30 cellular contexts compared by ENCODE assay signal in the genomic region with DNA sequence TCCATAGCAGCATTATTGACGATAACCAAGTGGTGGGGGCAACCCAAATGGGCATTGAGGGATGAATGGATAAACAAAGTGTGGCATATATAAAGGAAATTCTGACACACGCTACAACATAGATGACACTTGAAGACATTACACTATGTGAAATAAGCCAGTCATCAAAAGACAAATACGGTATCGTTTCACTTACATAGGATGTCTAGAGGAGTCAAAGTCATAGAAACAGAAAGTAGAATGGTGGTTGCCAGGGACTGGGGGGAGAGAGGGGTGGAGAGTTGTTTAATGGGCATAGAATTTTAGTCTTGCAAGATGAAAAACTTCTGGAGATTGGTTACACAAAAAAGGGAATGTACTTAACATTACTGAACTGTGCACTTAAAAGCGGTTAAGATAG.
"Had no signal": no experiment of that assay in that cellular context is flagged by ENCODE, and none has a peak within 500 bp of the region (broad histone marks: within the 10 kb centered on the region; RNA-seq: fewer than 3 reads in every experiment).

No MANE protein-coding gene starts in this region.

- H3K27me3 ChIP-seq: adrenal gland, ascending aorta, body of pancreas, brain microvascular endothelial cell, breast epithelium, cardiac muscle cell had no signal

- ATAC-seq: activated naive CD4-positive, alpha-beta T cell treated with anti-CD3 and anti-CD28 coated beads, Interleukin-2, amount 50 U/mL, for 72 hours; activated naive CD8-positive, alpha-beta T cell treated with anti-CD3 and anti-CD28 coated beads, Interleukin-2, amount 50 U/mL, for 24 hours; activated T-cell treated with anti-CD3 and anti-CD28 coated beads, Interleukin-2, amount 50 U/mL, for 4 hours; activated T-cell treated with anti-CD3 and anti-CD28 coated beads, Interleukin-2, amount 50 U/mL, for 72 hours; activated T-helper 17 cell treated with anti-CD3 and anti-CD28 coated beads, Interleukin-2, amount 50 U/mL, for 72 hours; body of pancreas had no signal

- H3K4me1 ChIP-seq: adrenal gland, ascending aorta, body of pancreas, breast epithelium had no signal

- H3K27ac ChIP-seq: adrenal gland, ascending aorta, body of pancreas, brain microvascular endothelial cell, breast epithelium, cardiac muscle cell had no signal

- H3K36me3 ChIP-seq: adrenal gland, ascending aorta, brain microvascular endothelial cell, breast epithelium, cardiac muscle cell had no signal

- H3K4me3 ChIP-seq: adrenal gland, ascending aorta, body of pancreas, breast epithelium, cardiac muscle cell had no signal

- DNase-seq: activated effector memory CD4-positive, alpha-beta T cell treated with anti-CD3 and anti-CD28 coated beads, Interleukin-2, amount 50 U/mL, for 16 hours; activated effector memory CD4-positive, alpha-beta T cell treated with Interleukin-2 at 50 U/mL for 16 hours; activated gamma-delta T cell; activated gamma-delta T cell treated with Interleukin-2 at 50 U/mL for 16 hours; activated naive CD4-positive, alpha-beta T cell; activated naive CD4-positive, alpha-beta T cell treated with anti-CD3 and anti-CD28 coated beads for 36 hours; activated naive CD4-positive, alpha-beta T cell treated with anti-CD3 and anti-CD28 coated beads, Interleukin-2, amount 10 ng/mL, durations not matched to agents 7 days and 5 days; activated naive CD4-positive, alpha-beta T cell treated with anti-CD3 and anti-CD28 coated beads, Interleukin-2, amount 50 U/mL, for 16 hours; activated naive CD4-positive, alpha-beta T cell treated with Interleukin-2 at 50 U/mL for 16 hours; activated naive CD8-positive, alpha-beta T cell treated with anti-CD3 and anti-CD28 coated beads for 36 hours; activated naive CD8-positive, alpha-beta T cell treated with anti-CD3 and anti-CD28 coated beads, Interleukin-2, amount 10 ng/mL, durations not matched to agents 7 days and 5 days; activated naive CD8-positive, alpha-beta T cell treated with anti-CD3 and anti-CD28 coated beads, Interleukin-2, amount 50 U/mL, for 24 hours; activated T-cell treated with anti-CD3 and anti-CD28 coated beads, Interleukin-2, amount 50 U/mL, for 24 hours; activated T-cell treated with anti-CD3 and anti-CD28 coated beads, Interleukin-2, amount 50 U/mL, for 4 hours; activated T-cell treated with anti-CD3 and anti-CD28 coated beads, Interleukin-2, amount 50 U/mL, for 48 hours; activated T-cell treated with anti-CD3 and anti-CD28 coated beads, Interleukin-2, amount 50 U/mL, for 72 hours; adrenal gland; amniotic stem cell; amygdala; aorta; body of pancreas; brain microvascular endothelial cell; caudate nucleus; central memory CD4-positive, alpha-beta T cell; cerebellar nuclear complex had no signal

- H3K9me3 ChIP-seq: adrenal gland, ascending aorta, body of pancreas, breast epithelium had no signal
